10 cellular contexts compared by ENCODE assay signal in the genomic region with DNA sequence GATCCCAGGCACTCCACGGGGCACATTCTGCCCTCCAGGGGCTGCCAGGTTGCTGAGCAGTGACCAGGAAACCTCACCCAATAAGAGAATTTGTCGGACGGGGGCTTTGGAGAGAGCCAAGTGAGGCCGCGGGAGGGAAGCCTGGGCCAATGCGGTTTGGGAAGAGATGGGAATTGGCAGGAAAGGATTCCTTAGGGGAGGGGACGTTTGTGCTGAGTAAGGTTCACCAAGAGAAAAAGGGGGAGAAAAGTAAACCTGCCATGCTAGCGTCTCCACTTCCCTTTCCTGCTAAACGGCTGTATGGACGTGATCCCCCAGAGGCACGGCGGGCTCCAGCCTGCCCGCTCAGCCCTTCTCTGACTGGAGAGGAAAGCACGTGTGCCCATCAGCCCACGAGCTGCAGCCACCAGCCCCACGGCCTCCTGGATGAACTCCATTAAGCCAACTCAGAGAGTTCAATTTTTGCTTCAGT.
A peak's percentile ranks its signal among the peaks of the same experiment; 100 is the strongest.
DNase-seq lines count a peak whose midpoint lies in the region; ATAC-seq and TF ChIP-seq lines count a peak whose summit lies in the region.
"Had no signal": no experiment of that assay in that cellular context is flagged by ENCODE, and none has a peak within 500 bp of the region (broad histone marks: within the 10 kb centered on the region; RNA-seq: fewer than 3 reads in every experiment).

No MANE protein-coding gene starts in this region.

- H2BK15ac ChIP-seq in mesenchymal stem cell (ENCODE audit: low read depth, poor library complexity, severe bottlenecking), result no peak overlapping the region

- H3K27me3 ChIP-seq in body of pancreas (no peaks in the 10 kb centered on the region), mesenchymal stem cell (ENCODE audit: control insufficient read depth in 1 of 2, insufficient read depth in 1 of 2, low read length in 2 of 2) (peaks cover 0 to 3% of the 10 kb centered on the region in 2 experiments), ovary (no peaks in the 10 kb centered on the region)

- no peak overlapping the region for H3K4me2 ChIP-seq in mesenchymal stem cell (ENCODE audit: low read length, poor library complexity, severe bottlenecking)
- H3K4me2 ChIP-seq: A549 had no signal

- intact Hi-C loops in body of pancreas (cut with DNase I), result no loop called here
- intact Hi-C loops in ovary (cut with DNase I), result no loop called here

- no peak overlapping the region for H3K4ac ChIP-seq in mesenchymal stem cell (ENCODE audit: low read depth in 1 of 2, low read length in 2 of 2)

- H3K9ac ChIP-seq in mesenchymal stem cell (ENCODE audit: low read length), result no peak overlapping the region

- TF ChIP-seq EP300 in ovary (IDR thresholded peaks at IDR 0.05), result no peak

- H3K36me3 Mint-ChIP-seq in T-helper 1 cell treated with Interleukin-12 subunit alpha and Interleukin-12 subunit beta and Interleukin-4 antibody, amounts not matched to agents 30 μg/mL and 1 μg/mL, for 36 hours (ENCODE audit: low read depth), result no peaks in the 10 kb centered on the region
- H3K36me3 Mint-ChIP-seq in stimulated activated memory B cell treated with anti-CD40 and anti-IgM and Interleukin-4, amounts not matched to agents 10 μg/mL and 1 μg/mL and 100 μg/mL, for 72 hours, result no peaks in the 10 kb centered on the region

- H3K4me3 ChIP-seq in body of pancreas (no peak overlapping the region), mesenchymal stem cell (ENCODE audit: insufficient read depth in 1 of 2, low read depth in 1 of 2, low read length in 2 of 2) (no peak overlapping the region), ovary (no peak overlapping the region)
- H3K4me3 ChIP-seq: A549 had no signal

- H3K14ac ChIP-seq in mesenchymal stem cell (ENCODE audit: low read length in 2 of 2), result no peak overlapping the region

- TF ChIP-seq CTCF in body of pancreas (IDR thresholded peaks at IDR 0.05) (peak in 2 of 7 experiments; percentile 5 to 8), ovary (IDR thresholded peaks at IDR 0.05) (no peak)

- H3K36me3 ChIP-seq in body of pancreas (replicated peaks in 1 of 2; ENCODE audit: insufficient read depth in 1 of 2, low read depth in 2 of 2) (no peaks in the 10 kb centered on the region), mesenchymal stem cell (ENCODE audit: control insufficient read depth in 1 of 2, insufficient read depth in 2 of 2, low read depth in 1 of 2, low read length in 2 of 2) (no peaks in the 10 kb centered on the region), ovary (no peaks in the 10 kb centered on the region)

- H4K91ac ChIP-seq in mesenchymal stem cell (ENCODE audit: low read length), result no peak overlapping the region

- H3K27me3 Mint-ChIP-seq in T-helper 1 cell treated with Interleukin-12 subunit alpha and Interleukin-12 subunit beta and Interleukin-4 antibody, amounts not matched to agents 30 μg/mL and 1 μg/mL, for 36 hours (ENCODE audit: low read depth), result no peaks in the 10 kb centered on the region
- H3K27me3 Mint-ChIP-seq in stimulated activated memory B cell treated with anti-CD40 and anti-IgM and Interleukin-4, amounts not matched to agents 10 μg/mL and 1 μg/mL and 100 μg/mL, for 72 hours, result peaks cover 46% of the 10 kb centered on the region

- H3K27ac ChIP-seq in body of pancreas, result peak overlapping the region; percentile 30 to 81 (median 70)
- H3K27ac ChIP-seq in mesenchymal stem cell (ENCODE audit: low read length, poor library complexity, severe bottlenecking), result no peak overlapping the region
- H3K27ac ChIP-seq in ovary, result no peak overlapping the region
- H3K27ac ChIP-seq: A549 had no signal

- H3K9me3 Mint-ChIP-seq in T-helper 1 cell treated with Interleukin-12 subunit alpha and Interleukin-12 subunit beta and Interleukin-4 antibody, amounts not matched to agents 30 μg/mL and 1 μg/mL, for 36 hours, result no peaks in the 10 kb centered on the region
- no peaks in the 10 kb centered on the region for H3K9me3 Mint-ChIP-seq in stimulated activated memory B cell treated with anti-CD40 and anti-IgM and Interleukin-4, amounts not matched to agents 10 μg/mL and 1 μg/mL and 100 μg/mL, for 72 hours

- 35 to 53% methylated on average over 16 of the region's 16 CpGs for WGBS in body of pancreas, 2 donors
- 84% methylated on average over 13 of the region's 16 CpGs for WGBS in mesenchymal stem cell
- 78 to 95% (median 82%) methylated on average over 16 of the region's 16 CpGs for whole genome bisulfite sequencing in ovary, 3 donors

- H3K79me1 ChIP-seq in mesenchymal stem cell (replicated peaks; ENCODE audit: low read length, poor library complexity, severe bottlenecking), result no peaks in the 10 kb centered on the region

- H2AFZ ChIP-seq in mesenchymal stem cell (ENCODE audit: low read depth, low read length), result no peak overlapping the region

- H2AK5ac ChIP-seq in mesenchymal stem cell (ENCODE audit: low read length, severe bottlenecking), result no peak overlapping the region

- H4K8ac ChIP-seq in mesenchymal stem cell (ENCODE audit: low read length), result no peak overlapping the region

- no peak overlapping the region for H2BK12ac ChIP-seq in mesenchymal stem cell (ENCODE audit: low read length in 2 of 2)

- H3K18ac ChIP-seq in mesenchymal stem cell (ENCODE audit: low read depth in 1 of 2, low read length in 2 of 2), result no peak overlapping the region

- H3K4me1 ChIP-seq in body of pancreas (peaks cover 28% of the 10 kb centered on the region), mesenchymal stem cell (ENCODE audit: control insufficient read depth, insufficient read depth, low read depth, low read length) (peaks cover 1% of the 10 kb centered on the region), ovary (ENCODE audit: insufficient read depth) (peaks cover 3% of the 10 kb centered on the region)

- peak overlapping the region; percentile 52 for H3K4me3 Mint-ChIP-seq in T-helper 1 cell treated with Interleukin-12 subunit alpha and Interleukin-12 subunit beta and Interleukin-4 antibody, amounts not matched to agents 30 μg/mL and 1 μg/mL, for 36 hours
- H3K4me3 Mint-ChIP-seq in stimulated activated memory B cell treated with anti-CD40 and anti-IgM and Interleukin-4, amounts not matched to agents 10 μg/mL and 1 μg/mL and 100 μg/mL, for 72 hours, result peak overlapping the region; percentile 65

- DNase-seq in T-helper 1 cell (no peak), body of pancreas (no peak), mesenchymal stem cell (no peak), ovary (no peak)

- peak; percentile 20 for ATAC-seq in HG03135 (IDR thresholded peaks at IDR 0.05; ENCODE audit: unreplicated experiment)
- peak; percentile 39 for ATAC-seq in body of pancreas
- ATAC-seq in stimulated activated memory B cell treated with anti-CD40 and anti-IgM and Interleukin-4, amounts not matched to agents 10 μg/mL and 1 μg/mL and 100 μg/mL, for 72 hours, result no peak
- no peak for ATAC-seq in HG03565 (IDR thresholded peaks at IDR 0.05; ENCODE audit: unreplicated experiment)
- ATAC-seq: A549, Panc1 had no signal

- H2BK5ac ChIP-seq in mesenchymal stem cell (ENCODE audit: low read depth, low read length, poor library complexity, severe bottlenecking), result no peak overlapping the region

- TF ChIP-seq POLR2A in body of pancreas (IDR thresholded peaks at IDR 0.05) (no peak), ovary (IDR thresholded peaks at IDR 0.05) (no peak)

- H3K27ac Mint-ChIP-seq in T-helper 1 cell treated with Interleukin-12 subunit alpha and Interleukin-12 subunit beta and Interleukin-4 antibody, amounts not matched to agents 30 μg/mL and 1 μg/mL, for 36 hours, result peak overlapping the region; percentile 70
- H3K27ac Mint-ChIP-seq in stimulated activated memory B cell treated with anti-CD40 and anti-IgM and Interleukin-4, amounts not matched to agents 10 μg/mL and 1 μg/mL and 100 μg/mL, for 72 hours, result peak overlapping the region; percentile 84

- peaks cover 58% of the 10 kb centered on the region for H3K4me1 Mint-ChIP-seq in T-helper 1 cell treated with Interleukin-12 subunit alpha and Interleukin-12 subunit beta and Interleukin-4 antibody, amounts not matched to agents 30 μg/mL and 1 μg/mL, for 36 hours (ENCODE audit: low read depth)
- H3K4me1 Mint-ChIP-seq in stimulated activated memory B cell treated with anti-CD40 and anti-IgM and Interleukin-4, amounts not matched to agents 10 μg/mL and 1 μg/mL and 100 μg/mL, for 72 hours, result peaks cover 32% of the 10 kb centered on the region

- H2BK120ac ChIP-seq in mesenchymal stem cell (ENCODE audit: low read depth, low read length), result no peak overlapping the region

- no peak overlapping the region for H3K23ac ChIP-seq in mesenchymal stem cell (ENCODE audit: low read length in 2 of 2)

- no peaks in the 10 kb centered on the region for H3K9me3 ChIP-seq in body of pancreas
- H3K9me3 ChIP-seq in mesenchymal stem cell (ENCODE audit: control insufficient read depth, low read length), result no peaks in the 10 kb centered on the region
- no peaks in the 10 kb centered on the region for H3K9me3 ChIP-seq in ovary
- H3K9me3 ChIP-seq: A549 had no signal

Comparison
In these comparisons a context has a peak if more than half of its experiments do, and no peak if none do; other contexts are left out.
1. ATAC-seq: peak in HG03135 (single experiment) and body of pancreas (single experiment); none in stimulated activated memory B cell treated with anti-CD40 and anti-IgM and Interleukin-4, amounts not matched to agents 10 μg/mL and 1 μg/mL and 100 μg/mL, for 72 hours (single experiment) and HG03565 (single experiment).
2. H3K27ac ChIP-seq: peak in body of pancreas (4 of 4); none in mesenchymal stem cell (single experiment) and ovary (0 of 2).